In the genomic region with DNA sequence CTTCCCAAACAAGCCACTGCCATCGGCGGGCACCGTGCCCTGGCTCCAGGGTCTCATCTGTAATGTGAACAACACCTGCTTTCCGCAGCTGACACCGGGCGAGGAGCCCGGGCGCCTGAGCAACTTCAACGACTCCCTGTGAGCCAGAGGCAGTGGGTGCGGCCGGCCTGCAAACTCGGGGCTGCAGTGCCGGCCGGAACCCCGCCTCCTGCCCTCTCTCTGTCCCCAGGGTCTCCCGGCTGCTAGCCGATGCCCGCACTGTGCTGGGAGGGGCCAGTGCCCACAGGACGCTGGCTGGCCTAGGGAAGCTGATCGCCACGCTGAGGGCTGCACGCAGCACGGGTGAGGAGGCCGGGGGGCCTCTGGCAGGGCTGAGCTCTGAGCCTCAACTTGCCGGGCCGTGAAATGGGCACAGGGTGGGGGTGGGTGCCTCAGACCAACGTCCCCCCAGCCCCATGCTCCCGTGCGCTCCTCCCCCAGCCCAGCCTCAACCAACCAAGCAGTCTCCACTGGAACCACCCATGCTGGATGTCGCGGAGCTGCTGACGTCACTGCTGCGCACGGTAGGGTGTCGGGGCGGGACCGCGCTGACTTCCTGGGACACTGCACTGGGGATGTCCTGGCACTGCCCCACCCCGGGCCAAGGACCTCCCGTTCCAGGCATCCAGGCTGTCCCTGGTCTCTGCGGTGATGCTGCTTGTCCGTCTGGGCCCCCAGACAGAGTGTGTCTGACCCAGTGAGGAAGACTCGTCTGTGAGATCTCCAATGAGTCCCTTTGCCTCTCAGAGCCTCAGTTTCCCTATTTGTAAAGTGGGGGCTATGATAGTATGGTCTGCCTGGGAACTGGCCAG, we compare ENCODE assay signal across 10 cellular contexts. TPM values are rescaled to one million over a fixed set of nuclear protein-coding genes. Genes with fewer than 3 reads are reported as not detected.
DNase-seq lines count a peak whose midpoint lies in the region; ATAC-seq and TF ChIP-seq lines count a peak whose summit lies in the region.
"Had no signal": no experiment of that assay in that cellular context is flagged by ENCODE, and none has a peak within 500 bp of the region (broad histone marks: within the 10 kb centered on the region; RNA-seq: fewer than 3 reads in every experiment).

No MANE protein-coding gene starts in this region.

- H3K4me3 ChIP-seq in left ventricle myocardium inferior, result peak overlapping the region; percentile 78
- peak overlapping the region in 2 of 12 donors; percentile 70 to 72 for H3K4me3 ChIP-seq in heart left ventricle
- H3K4me3 ChIP-seq in SJCRH30, result peak overlapping the region; percentile 35
- H3K4me3 ChIP-seq in transverse colon, result peak overlapping the region in 3 of 4 donors; percentile 22 to 55 (median 52)

- TF ChIP-seq CTCF in left ventricle myocardium inferior (IDR thresholded peaks at IDR 0.05; ENCODE audit: borderline replicate concordance) (no peak), heart left ventricle (IDR thresholded peaks at IDR 0.05) (no peak), transverse colon (IDR thresholded peaks at IDR 0.05) (no peak)

- peaks cover 34% of the 10 kb centered on the region for H3K4me1 Mint-ChIP-seq in activated CD4-positive, alpha-beta T cell treated with anti-CD3 and anti-CD28 coated beads for 36 hours

- no peak for DNase-seq in left ventricle myocardium inferior
- no peak for DNase-seq in heart left ventricle
- DNase-seq in SJCRH30, result peak; percentile 80 to 87
- DNase-seq in left colon, result peak; percentile 92 to 95
- peak; percentile 94 for DNase-seq in transverse colon
- DNase-seq in Ammon's horn (ENCODE audit: low spot score), result no peak
- no peak for DNase-seq in activated CD4-positive, alpha-beta T cell treated with anti-CD3 and anti-CD28 coated beads for 36 hours
- DNase-seq: activated T-cell treated with anti-CD3 and anti-CD28 coated beads, Interleukin-2, amount 50 U/mL, for 24 hours had no signal

- peaks cover 37% of the 10 kb centered on the region for H3K4me1 ChIP-seq in left ventricle myocardium inferior
- H3K4me1 ChIP-seq in heart left ventricle, result peaks cover 3 to 49% (median 22%) of the 10 kb centered on the region in 12 donors
- H3K4me1 ChIP-seq in SJCRH30, result peaks cover 26% of the 10 kb centered on the region
- H3K4me1 ChIP-seq in transverse colon, result peaks cover 29 to 55% (median 36%) of the 10 kb centered on the region in 4 donors

- no peak for ATAC-seq in heart left ventricle
- ATAC-seq in left colon, result peak; percentile 73
- no peak for ATAC-seq in activated CD4-positive, alpha-beta T cell treated with anti-CD3 and anti-CD28 coated beads for 36 hours
- no peak for ATAC-seq in HG03457 (IDR thresholded peaks at IDR 0.05; ENCODE audit: unreplicated experiment)

- no peak overlapping the region for H3K4me3 Mint-ChIP-seq in activated CD4-positive, alpha-beta T cell treated with anti-CD3 and anti-CD28 coated beads for 36 hours

- H3K9me3 Mint-ChIP-seq in activated CD4-positive, alpha-beta T cell treated with anti-CD3 and anti-CD28 coated beads for 36 hours (ENCODE audit: low read depth), result no peaks in the 10 kb centered on the region
- H3K9me3 Mint-ChIP-seq: activated T-cell treated with anti-CD3 and anti-CD28 coated beads, Interleukin-2, amount 50 U/mL, for 24 hours had no signal

- H3K27ac ChIP-seq in left ventricle myocardium inferior (replicated peaks) (no peak overlapping the region), heart left ventricle (no peak overlapping the region), SJCRH30 (0 out of 2 replicates have a peak overlapping the region, but pooled peaks have one; percentile 4), transverse colon (peak overlapping the region; percentile 72 to 81 (median 78))
- H3K27ac ChIP-seq: thoracic aorta had no signal

- H3K27me3 Mint-ChIP-seq in activated CD4-positive, alpha-beta T cell treated with anti-CD3 and anti-CD28 coated beads for 36 hours, result no peaks in the 10 kb centered on the region
- H3K27me3 Mint-ChIP-seq: activated T-cell treated with anti-CD3 and anti-CD28 coated beads, Interleukin-2, amount 50 U/mL, for 24 hours had no signal

- H3K9me3 ChIP-seq in left ventricle myocardium inferior (replicated peaks), result no peaks in the 10 kb centered on the region
- no peaks in the 10 kb centered on the region for H3K9me3 ChIP-seq in heart left ventricle
- H3K9me3 ChIP-seq in SJCRH30 (replicated peaks), result no peaks in the 10 kb centered on the region
- no peaks in the 10 kb centered on the region for H3K9me3 ChIP-seq in transverse colon
- H3K9me3 ChIP-seq: thoracic aorta had no signal

- intact Hi-C loops in left ventricle myocardium inferior (cut with micrococcal nuclease) (no loop called here), heart left ventricle (cut with DNase I) (loop anchor here in 2 of 10 donors (5.0 kb wide), 2 partner anchors 50 to 55 kb away; a partner anchor contains a TSS), left colon (cut with DNase I, micrococcal nuclease) (no loop called here), transverse colon (cut with DNase I; ENCODE audit: low total_unique reads) (no loop called here)
- intact Hi-C loops in activated CD4-positive, alpha-beta T cell treated with anti-CD3 and anti-CD28 coated beads for 36 hours (cut with DNase I, micrococcal nuclease), result loop anchor here (2.0 kb wide), 2 partner anchors 21 to 199 kb away; a partner anchor contains a TSS

- H3K27me3 ChIP-seq in left ventricle myocardium inferior (ENCODE audit: low read depth) (no peaks in the 10 kb centered on the region), heart left ventricle (no peaks in the 10 kb centered on the region), SJCRH30 (no peaks in the 10 kb centered on the region), transverse colon (no peaks in the 10 kb centered on the region)

- TF ChIP-seq EP300 in transverse colon (IDR thresholded peaks at IDR 0.05; ENCODE audit: low read depth), result no peak

- in situ Hi-C loops in transverse colon (cut with MboI; ENCODE audit: low pct_ligation_motif_present in 1 of 4, low pct_unique_long_range_greater_than_20kb in 1 of 4, low sequenced_read_pairs in 3 of 4), result no loop called here

- POLR2A ChIA-PET in activated CD4-positive, alpha-beta T cell treated with anti-CD3 and anti-CD28 coated beads for 36 hours (lab: Charles Lee), result no interaction called here

- WGBS in heart left ventricle, 4 donors, result 66 to 76% (median 71%) methylated on average over 22 to 43 of the region's 43 CpGs
- 37% methylated on average over 30 of the region's 43 CpGs; no CpG with 5 or more reads in 1 of the 2 donors for WGBS in transverse colon (ENCODE audit: low coverage in 1 of 2), 2 donors

- peaks cover 14% of the 10 kb centered on the region for H3K36me3 Mint-ChIP-seq in activated CD4-positive, alpha-beta T cell treated with anti-CD3 and anti-CD28 coated beads for 36 hours (ENCODE audit: low read depth)

- H3K36me3 ChIP-seq in left ventricle myocardium inferior (peaks cover 10% of the 10 kb centered on the region), heart left ventricle (peaks cover 0 to 17% (median 7%) of the 10 kb centered on the region in 9 donors), SJCRH30 (no peaks in the 10 kb centered on the region; the same call in 1 of the 2 replicates), transverse colon (no peaks in the 10 kb centered on the region)

- no peak for TF ChIP-seq POLR2A in heart left ventricle (IDR thresholded peaks at IDR 0.05)
- peak; percentile 72 for TF ChIP-seq POLR2A in transverse colon (IDR thresholded peaks at IDR 0.05)

- CTCF ChIA-PET in activated CD4-positive, alpha-beta T cell treated with anti-CD3 and anti-CD28 coated beads for 36 hours (lab: Charles Lee), result interaction anchor here (1.0 to 1.6 kb wide), 3 partner anchors 16 to 179 kb away, joined by 3 to 4 read pairs (median 4); a partner anchor contains a TSS

- H3K27ac Mint-ChIP-seq in activated CD4-positive, alpha-beta T cell treated with anti-CD3 and anti-CD28 coated beads for 36 hours, result no peak overlapping the region

RNA-seq across cellular contexts. Expression of a gene that starts 2.2 kb away (rescaled TPM):
- total RNA-seq in left ventricle myocardium inferior, result 9.3 TPM
- total RNA-seq in heart left ventricle, result 10 to 100 TPM in 4 of 9 donors, 1 to 10 TPM in 5; 5.9 to 12.4 (median 9.2) TPM
- polyA plus RNA-seq in heart left ventricle, result 1 to 10 TPM; 2.9 to 8.8 TPM
- 7.8 and 11.0 TPM in 2 replicates for total RNA-seq in SJCRH30 (2014; rRNA removed; shearing (Covaris generic))
- 10 to 100 TPM; 23.3 to 35.1 TPM for total RNA-seq in left colon
- total RNA-seq in transverse colon, result 100 to 1,000 TPM in 1 of 4 donors, 10 to 100 TPM in 3; 47.1 to 128 (median 82.0) TPM
- total RNA-seq in activated CD4-positive, alpha-beta T cell treated with anti-CD3 and anti-CD28 coated beads for 36 hours, result 10 to 100 TPM; 14.4 to 16.9 TPM

RNA-seq across cellular contexts. Expression of a gene that starts 15.7 kb away (rescaled TPM):
- total RNA-seq in left ventricle myocardium inferior (45.6 TPM), heart left ventricle (10 to 100 TPM; 26.2 to 98.5 (median 61.6) TPM), left colon (100 to 1,000 TPM in 1 of 2 donors, 10 to 100 TPM in 1; 76.6 to 106 TPM), transverse colon (10 to 100 TPM; 39.2 to 57.6 (median 48.2) TPM)
- polyA plus RNA-seq in heart left ventricle, result 10 to 100 TPM; 43.8 to 45.3 TPM
- total RNA-seq in SJCRH30 (2014; rRNA removed; shearing (Covaris generic)), result 87.2 and 91.4 TPM in 2 replicates
- 100 to 1,000 TPM; 108 to 130 TPM for total RNA-seq in activated CD4-positive, alpha-beta T cell treated with anti-CD3 and anti-CD28 coated beads for 36 hours

RNA-seq across cellular contexts. Expression of a gene that starts 20.7 kb away (rescaled TPM):
- not detected for total RNA-seq in left ventricle myocardium inferior
- total RNA-seq in heart left ventricle, result not detected
- polyA plus RNA-seq in heart left ventricle, result not detected
- not detected in 2 replicates for total RNA-seq in SJCRH30 (2014; rRNA removed; shearing (Covaris generic))
- not detected for total RNA-seq in left colon
- not detected for total RNA-seq in transverse colon
- not detected for total RNA-seq in activated CD4-positive, alpha-beta T cell treated with anti-CD3 and anti-CD28 coated beads for 36 hours
- total RNA-seq: thoracic aorta had no signal

RNA-seq across cellular contexts. Expression of a gene that starts 21.1 kb away (rescaled TPM):
- 119 TPM for total RNA-seq in left ventricle myocardium inferior
- 100 to 1,000 TPM in 7 of 9 donors, 10 to 100 TPM in 2; 95.1 to 189 (median 112) TPM for total RNA-seq in heart left ventricle
- polyA plus RNA-seq in heart left ventricle, result 100 to 1,000 TPM; 131 to 148 TPM
- 61.0 and 66.8 TPM in 2 replicates for total RNA-seq in SJCRH30 (2014; rRNA removed; shearing (Covaris generic))
- total RNA-seq in left colon, result 100 to 1,000 TPM; 185 to 224 TPM
- 100 to 1,000 TPM; 226 to 676 (median 303) TPM for total RNA-seq in transverse colon
- total RNA-seq in activated CD4-positive, alpha-beta T cell treated with anti-CD3 and anti-CD28 coated beads for 36 hours, result 100 to 1,000 TPM; 106 to 128 TPM

RNA-seq across cellular contexts. Expression of a gene that starts 24.9 kb away (rescaled TPM):
- total RNA-seq in left ventricle myocardium inferior (4.8 TPM), heart left ventricle (10 to 100 TPM in 3 of 9 donors, 1 to 10 TPM in 6; 1.6 to 38.2 (median 5.1) TPM), left colon (10 to 100 TPM; 37.9 to 47.2 TPM), transverse colon (100 to 1,000 TPM in 1 of 4 donors, 10 to 100 TPM in 2, 1 to 10 TPM in 1; 10.0 to 174 (median 76.9) TPM)
- polyA plus RNA-seq in heart left ventricle, result 1 to 10 TPM; 4.1 to 4.7 TPM
- total RNA-seq in SJCRH30 (2014; rRNA removed; shearing (Covaris generic)), result 2.9 TPM in 2 replicates
- total RNA-seq in activated CD4-positive, alpha-beta T cell treated with anti-CD3 and anti-CD28 coated beads for 36 hours, result 100 to 1,000 TPM; 107 to 137 TPM

Comparison
In these comparisons a context has a peak if more than half of its experiments do, and no peak if none do; other contexts are left out.
1. DNase-seq: peak in SJCRH30 (2 of 2), left colon (2 of 2) and transverse colon (single experiment); none in left ventricle myocardium inferior (single experiment), heart left ventricle (0 of 5), Ammon's horn (single experiment) and activated CD4-positive, alpha-beta T cell treated with anti-CD3 and anti-CD28 coated beads for 36 hours (single experiment).
2. H3K27ac ChIP-seq: peak in SJCRH30 (single experiment) and transverse colon (4 of 4); none in left ventricle myocardium inferior (single experiment) and heart left ventricle (0 of 12).
3. intact Hi-C loops: an anchor here in activated CD4-positive, alpha-beta T cell treated with anti-CD3 and anti-CD28 coated beads for 36 hours (2.0 kb wide); none called in left ventricle myocardium inferior, left colon and transverse colon.